Comparison of ENCODE assay signal across 23 cellular contexts in genomic region chr7:101114492-101114891, GRCh38. TPM values are rescaled to one million over a fixed set of nuclear protein-coding genes. Genes with fewer than 3 reads are reported as not detected.
A peak's percentile ranks its signal among the peaks of the same experiment; 100 is the strongest.
DNase-seq lines count a peak whose midpoint lies in the region; ATAC-seq, FAIRE-seq and TF ChIP-seq lines count a peak whose summit lies in the region.
"Had no signal": no experiment of that assay in that cellular context is flagged by ENCODE, and none has a peak within 500 bp of the region (broad histone marks: within the 10 kb centered on the region; RNA-seq: fewer than 3 reads in every experiment).

No MANE protein-coding gene starts in this region.

- no TSS peak for BruUV-seq in PC-3 (replicated peaks; lab: Mats Ljungman, UMichigan)
- no TSS peak for BruUV-seq in Calu3 (replicated peaks; lab: Mats Ljungman, UMichigan)

- intact Hi-C loops in PC-3 (cut with micrococcal nuclease) (no loop called here), Calu3 (cut with micrococcal nuclease; ENCODE audit: unreplicated experiment) (no loop called here)

- H3K9ac ChIP-seq in PC-3 (ENCODE audit: low read length), result peak overlapping the region; percentile 34; the same call in 1 of the 2 replicates

- H3K4me3 ChIP-seq in PC-3 (ENCODE audit: low read length), result peak overlapping the region; percentile 35; the same call in 1 of the 2 replicates
- H3K4me3 ChIP-seq in coronary artery, result no peak overlapping the region
- no peak overlapping the region for H3K4me3 ChIP-seq in osteoblast (ENCODE audit: insufficient read depth, low read length)
- H3K4me3 ChIP-seq: esophagus muscularis mucosa, K562 had no signal

- H3K9me2 ChIP-seq in PC-3 (replicated peaks; ENCODE audit: low read length), result no peaks in the 10 kb centered on the region

- POLR2A ChIA-PET in PC-3 (lab: Charles Lee; ENCODE audit: unreplicated experiment), result no interaction called here

- no peaks in the 10 kb centered on the region for H3K36me3 ChIP-seq in PC-3 (ENCODE audit: low read depth, low read length)
- H3K36me3 ChIP-seq in osteoblast (ENCODE audit: insufficient read depth, low read length), result no peaks in the 10 kb centered on the region
- H3K36me3 ChIP-seq: esophagus muscularis mucosa, neutrophil had no signal

- H3K27me3 ChIP-seq in PC-3 (ENCODE audit: low read length) (no peaks in the 10 kb centered on the region), osteoblast (ENCODE audit: insufficient read depth, low read length) (no peaks in the 10 kb centered on the region)
- H3K27me3 ChIP-seq: esophagus muscularis mucosa had no signal

- no peaks in the 10 kb centered on the region for H3K4me1 Mint-ChIP-seq in Calu3 (ENCODE audit: low read depth, unreplicated experiment)
- H3K4me1 Mint-ChIP-seq: activated CD4-positive, alpha-beta memory T cell treated with anti-CD3 and anti-CD28 coated beads, Interleukin-2, amount 10 ng/mL, durations not matched to agents 7 days and 5 days; activated naive CD4-positive, alpha-beta T cell treated with anti-CD3 and anti-CD28 coated beads, Interleukin-2, amount 50 U/mL, for 24 hours had no signal

- H3K4me1 ChIP-seq in PC-3 (ENCODE audit: insufficient read depth, low read length), result peaks cover 24% of the 10 kb centered on the region
- H3K4me1 ChIP-seq in osteoblast (ENCODE audit: insufficient read depth, low read length), result peaks cover 43% of the 10 kb centered on the region

- no peaks in the 10 kb centered on the region for H3K27me3 Mint-ChIP-seq in Calu3 (ENCODE audit: unreplicated experiment)

- no peaks in the 10 kb centered on the region for H3K9me3 Mint-ChIP-seq in Calu3 (ENCODE audit: low read depth, unreplicated experiment)
- H3K9me3 Mint-ChIP-seq: activated CD4-positive, alpha-beta memory T cell treated with anti-CD3 and anti-CD28 coated beads, Interleukin-2, amount 10 ng/mL, durations not matched to agents 7 days and 5 days; activated naive CD4-positive, alpha-beta T cell treated with anti-CD3 and anti-CD28 coated beads, Interleukin-2, amount 50 U/mL, for 24 hours; activated T-cell treated with anti-CD3 and anti-CD28 coated beads, Interleukin-2, amount 50 U/mL, for 4 hours; brain; mesothelial cell of epicardium had no signal

- no peak for FAIRE-seq in frontal cortex (lab: Jason Lieb, UNC)
- FAIRE-seq: GM12892, K562 had no signal

- peak; percentile 73 for ATAC-seq in PC-3
- ATAC-seq: activated T-cell treated with anti-CD3 and anti-CD28 coated beads, Interleukin-2, amount 50 U/mL, for 4 hours; K562 had no signal

- H3K36me3 Mint-ChIP-seq in Calu3 (ENCODE audit: insufficient read depth, unreplicated experiment), result no peaks in the 10 kb centered on the region
- H3K36me3 Mint-ChIP-seq: activated naive CD4-positive, alpha-beta T cell treated with anti-CD3 and anti-CD28 coated beads, Interleukin-2, amount 50 U/mL, for 24 hours; brain; mesothelial cell of epicardium had no signal

- peak overlapping the region; percentile 47 for H3K27ac ChIP-seq in PC-3 (ENCODE audit: low read length)
- peak overlapping the region; percentile 12 to 70 for H3K27ac ChIP-seq in coronary artery
- peak overlapping the region; percentile 72 for H3K27ac ChIP-seq in osteoblast (ENCODE audit: low read depth, low read length)
- H3K27ac ChIP-seq: esophagus muscularis mucosa, neutrophil, VCaP had no signal

- TF ChIP-seq CTCF in PC-3 (conservative IDR thresholded peaks at IDR 0.05; ENCODE audit: low read depth, low read length) (no peak), coronary artery (IDR thresholded peaks at IDR 0.05) (no peak), osteoblast (IDR thresholded peaks at IDR 0.05; ENCODE audit: extremely low read depth, low read depth, low read length) (no peak), Calu3 (IDR thresholded peaks at IDR 0.05; ENCODE audit: unreplicated experiment) (no peak)

- no peak overlapping the region for H3K27ac Mint-ChIP-seq in Calu3 (ENCODE audit: unreplicated experiment)
- H3K27ac Mint-ChIP-seq: activated CD4-positive, alpha-beta memory T cell treated with anti-CD3 and anti-CD28 coated beads, Interleukin-2, amount 10 ng/mL, durations not matched to agents 7 days and 5 days; activated naive CD4-positive, alpha-beta T cell treated with anti-CD3 and anti-CD28 coated beads, Interleukin-2, amount 50 U/mL, for 24 hours; brain; mesothelial cell of epicardium had no signal

- H3K4me3 Mint-ChIP-seq in Calu3 (ENCODE audit: low read depth, unreplicated experiment), result no peak overlapping the region
- H3K4me3 Mint-ChIP-seq: activated CD4-positive, alpha-beta memory T cell treated with anti-CD3 and anti-CD28 coated beads, Interleukin-2, amount 10 ng/mL, durations not matched to agents 7 days and 5 days; activated naive CD4-positive, alpha-beta T cell treated with anti-CD3 and anti-CD28 coated beads, Interleukin-2, amount 50 U/mL, for 24 hours; activated T-cell treated with anti-CD3 and anti-CD28 coated beads, Interleukin-2, amount 50 U/mL, for 4 hours; brain; mesothelial cell of epicardium had no signal

- DNase-seq in Daoy (ENCODE audit: low read depth) (peak; percentile 80), PC-3 (peak; percentile 43), coronary artery (ENCODE audit: low spot score) (no peak), osteoblast (ENCODE audit: insufficient read length, low spot score, missing footprints) (peak; percentile 91), SIG-M5 (lab: John Stamatoyannopoulos, UW) (no peak), Calu3 (no peak), frontal cortex (ENCODE audit: low spot score in 2 of 2) (no peak)
- DNase-seq in activated CD4-positive, alpha-beta T cell treated with anti-CD3 and anti-CD28 coated beads, Interleukin-2, amount 50 U/mL, for 48 hours, result no peak
- DNase-seq: activated CD4-positive, alpha-beta memory T cell treated with anti-CD3 and anti-CD28 coated beads, Interleukin-2, amount 10 ng/mL, durations not matched to agents 7 days and 5 days; activated T-cell treated with anti-CD3 and anti-CD28 coated beads, Interleukin-2, amount 50 U/mL, for 4 hours; Caco-2; GDM1; NCI-H1105; NCI-H69 had no signal

- no peaks in the 10 kb centered on the region for H3K9me3 ChIP-seq in PC-3 (ENCODE audit: low read length)
- H3K9me3 ChIP-seq in osteoblast (ENCODE audit: low read depth, low read length), result no peaks in the 10 kb centered on the region
- H3K9me3 ChIP-seq: Caco-2, esophagus muscularis mucosa, neutrophil had no signal

- H2AFZ ChIP-seq in PC-3 (ENCODE audit: low read length), result peak overlapping the region; percentile 70
- peak overlapping the region; percentile 50 for H2AFZ ChIP-seq in osteoblast (ENCODE audit: low read length)

- H3K79me2 ChIP-seq in PC-3 (ENCODE audit: low read length) (no peaks in the 10 kb centered on the region), osteoblast (ENCODE audit: insufficient read depth, low read length) (no peaks in the 10 kb centered on the region)

- H3K4me2 ChIP-seq in PC-3 (ENCODE audit: low read length), result peak overlapping the region; percentile 61
- H3K4me2 ChIP-seq in osteoblast (ENCODE audit: insufficient read depth, low read length), result no peak overlapping the region

- no peaks in the 10 kb centered on the region for H4K20me1 ChIP-seq in PC-3 (ENCODE audit: low read length)
- H4K20me1 ChIP-seq in osteoblast (ENCODE audit: insufficient read depth, low read length), result no peaks in the 10 kb centered on the region

- CTCF ChIA-PET in PC-3 (lab: Charles Lee), result no interaction called here
- CTCF ChIA-PET in Calu3 (lab: Charles Lee), result no interaction called here

- H3F3A ChIP-seq in PC-3 (ENCODE audit: low read length, unreplicated experiment), result no peaks in the 10 kb centered on the region

RNA-seq across cellular contexts. Expression of gene SERPINE1, which starts 12.4 kb away (rescaled TPM):
- 674 and 845 TPM in 2 replicates for total RNA-seq in Daoy (2014; rRNA removed; shearing (Covaris generic))
- total RNA-seq in PC-3 (2014; rRNA removed) (46.1 and 52.5 TPM in 2 replicates), osteoblast (237 and 278 TPM in 2 replicates), Calu3 (2022) (1.1 and 1.8 TPM in 2 replicates), frontal cortex (under 0.01 TPM)

RNA-seq across cellular contexts. Expression of gene TRIM56, which starts 29.2 kb away (rescaled TPM):
- 9.8 and 12.6 TPM in 2 replicates for total RNA-seq in Daoy (2014; rRNA removed; shearing (Covaris generic))
- total RNA-seq in PC-3 (2014; rRNA removed), result 10.6 and 14.8 TPM in 2 replicates
- 13.8 and 14.7 TPM in 2 replicates for total RNA-seq in osteoblast
- 44.5 and 62.6 TPM in 2 replicates for total RNA-seq in Calu3 (2022)
- total RNA-seq in frontal cortex, result 0.82 TPM

RNA-seq across cellular contexts. Expression of gene AP1S1, which starts 39.8 kb away (rescaled TPM):
- total RNA-seq in Daoy (2014; rRNA removed; shearing (Covaris generic)), result 320 and 364 TPM in 2 replicates
- total RNA-seq in PC-3 (2014; rRNA removed), result 148 and 190 TPM in 2 replicates
- total RNA-seq in osteoblast, result 101 and 102 TPM in 2 replicates
- total RNA-seq in Calu3 (2022), result 45.6 and 61.6 TPM in 2 replicates
- total RNA-seq in frontal cortex, result 139 TPM

RNA-seq across cellular contexts. Expression of gene VGF, which starts 50.9 kb away (rescaled TPM):
- total RNA-seq in Daoy (2014; rRNA removed; shearing (Covaris generic)), result 6.5 and 10.3 TPM in 2 replicates
- total RNA-seq in PC-3 (2014; rRNA removed) (1.6 and 2.5 TPM in 2 replicates), osteoblast (0.36 TPM in 1 of 2 replicates, not detected in the other), Calu3 (2022) (0.14 and 0.81 TPM in 2 replicates), frontal cortex (7.7 TPM)
- total RNA-seq: activated T-cell treated with anti-CD3 and anti-CD28 coated beads, Interleukin-2, amount 50 U/mL, for 4 hours; dermis microvascular lymphatic vessel endothelial cell had no signal

Comparison
In these comparisons a context has a peak if more than half of its experiments do, and no peak if none do; other contexts are left out.
1. DNase-seq: peak in Daoy (single experiment), PC-3 (single experiment) and osteoblast (single experiment); none in coronary artery (single experiment), SIG-M5 (single experiment), Calu3 (single experiment), activated CD4-positive, alpha-beta T cell treated with anti-CD3 and anti-CD28 coated beads, Interleukin-2, amount 50 U/mL, for 48 hours (0 of 2) and frontal cortex (0 of 2).
2. RNA of gene SERPINE1, which starts 12.4 kb away (total RNA-seq): 674 to 845 TPM in Daoy, 237 to 278 TPM in osteoblast and 46.1 to 52.5 TPM in PC-3; 1.1 to 1.8 TPM in Calu3 and under 0.01 TPM in frontal cortex (single experiment); every median in the first group is over 10 times any median in the second.
3. Peak in every context shown above with its lines, with median percentiles within 50 percentile points of each other: H3K27ac ChIP-seq.